10 cellular contexts compared by ENCODE assay signal in genomic region chr3:71456155-71456554, GRCh38.
DNase-seq lines count a peak whose midpoint lies in the region; ATAC-seq lines count a peak whose summit lies in the region.
"Had no signal": no experiment of that assay in that cellular context is flagged by ENCODE, and none has a peak within 500 bp of the region (broad histone marks: within the 10 kb centered on the region; RNA-seq: fewer than 3 reads in every experiment).

No MANE protein-coding gene starts in this region.

- ATAC-seq in activated CD4-positive, alpha-beta T cell treated with anti-CD3 and anti-CD28 coated beads for 36 hours = peak; percentile 10
- ATAC-seq in HG03469 (IDR thresholded peaks at IDR 0.05; ENCODE audit: unreplicated experiment) (no peak), GM18868 (IDR thresholded peaks at IDR 0.05; ENCODE audit: unreplicated experiment) (no peak)

- no peak for DNase-seq in activated CD4-positive, alpha-beta T cell treated with anti-CD3 and anti-CD28 coated beads for 36 hours
- no peak for DNase-seq in activated CD4-positive, alpha-beta T cell treated with anti-CD3 and anti-CD28 coated beads, Interleukin-2, amount 50 U/mL, for 48 hours
- peak; percentile 72 for DNase-seq in NAMALWA (ENCODE audit: low spot score)
- peak; percentile 28 for DNase-seq in central memory CD4-positive, alpha-beta T cell
- no peak for DNase-seq in LoVo (ENCODE audit: low spot score)
- DNase-seq: anterior cingulate cortex had no signal

- H3K27me3 Mint-ChIP-seq in activated CD4-positive, alpha-beta T cell treated with anti-CD3 and anti-CD28 coated beads for 36 hours = no peaks in the 10 kb centered on the region

- peak overlapping the region; percentile 62 for H3K4me3 Mint-ChIP-seq in activated CD4-positive, alpha-beta T cell treated with anti-CD3 and anti-CD28 coated beads for 36 hours

- POLR2A ChIA-PET in activated CD4-positive, alpha-beta T cell treated with anti-CD3 and anti-CD28 coated beads for 36 hours (lab: Charles Lee) = interaction anchor here (0.5 to 0.6 kb wide), 2 partner anchors 48 to 73 kb away, joined by 4 to 6 read pairs; no protein-coding TSS in a partner anchor

- H3K36me3 ChIP-seq in skeletal muscle satellite cell (ENCODE audit: insufficient read depth, low read length) = no peaks in the 10 kb centered on the region

- no peak overlapping the region for H3K9ac ChIP-seq in skeletal muscle satellite cell (ENCODE audit: low read depth, low read length)
- H3K9ac ChIP-seq: KMS-11 had no signal

- no peaks in the 10 kb centered on the region for H3K9me3 ChIP-seq in skeletal muscle satellite cell (replicated peaks; ENCODE audit: low read length)

- H3K4me1 ChIP-seq in skeletal muscle satellite cell (ENCODE audit: control insufficient read depth, insufficient read depth, low read length) = peaks cover 15% of the 10 kb centered on the region

- no peak overlapping the region for H3K4me3 ChIP-seq in skeletal muscle satellite cell (ENCODE audit: low read length)

- peaks cover 5% of the 10 kb centered on the region for H3K36me3 Mint-ChIP-seq in activated CD4-positive, alpha-beta T cell treated with anti-CD3 and anti-CD28 coated beads for 36 hours (ENCODE audit: low read depth)

- intact Hi-C loops in activated CD4-positive, alpha-beta T cell treated with anti-CD3 and anti-CD28 coated beads for 36 hours (cut with DNase I, micrococcal nuclease) = loop anchor here (1.0 to 5.0 kb wide), 3 partner anchors 22 to 126 kb away; partner anchors contain the start of gene FOXP1 (in 2 of the 2)

- no peaks in the 10 kb centered on the region for H3K27me3 ChIP-seq in skeletal muscle satellite cell (ENCODE audit: control insufficient read depth, insufficient read depth, low read length)

- peaks cover 91% of the 10 kb centered on the region for H3K4me1 Mint-ChIP-seq in activated CD4-positive, alpha-beta T cell treated with anti-CD3 and anti-CD28 coated beads for 36 hours

- H3K9me3 Mint-ChIP-seq in activated CD4-positive, alpha-beta T cell treated with anti-CD3 and anti-CD28 coated beads for 36 hours (ENCODE audit: low read depth) = no peaks in the 10 kb centered on the region

- CTCF ChIA-PET in activated CD4-positive, alpha-beta T cell treated with anti-CD3 and anti-CD28 coated beads for 36 hours (lab: Charles Lee) = interaction anchor here (0.7 to 1.8 kb wide), 4 partner anchors 33 to 73 kb away, joined by 3 to 8 read pairs (median 3); no protein-coding TSS in a partner anchor

- H3K4me2 ChIP-seq in skeletal muscle satellite cell (ENCODE audit: low read length) = peak overlapping the region; percentile 61
- H3K4me2 ChIP-seq: KMS-11 had no signal

- H3K27ac Mint-ChIP-seq in activated CD4-positive, alpha-beta T cell treated with anti-CD3 and anti-CD28 coated beads for 36 hours = peak overlapping the region; percentile 92

Comparison
In these comparisons a context has a peak if more than half of its experiments do, and no peak if none do; other contexts are left out.
1. DNase-seq: peak in NAMALWA (single experiment) and central memory CD4-positive, alpha-beta T cell (single experiment); none in activated CD4-positive, alpha-beta T cell treated with anti-CD3 and anti-CD28 coated beads for 36 hours (single experiment), activated CD4-positive, alpha-beta T cell treated with anti-CD3 and anti-CD28 coated beads, Interleukin-2, amount 50 U/mL, for 48 hours (0 of 2) and LoVo (single experiment).